In the genomic region with DNA sequence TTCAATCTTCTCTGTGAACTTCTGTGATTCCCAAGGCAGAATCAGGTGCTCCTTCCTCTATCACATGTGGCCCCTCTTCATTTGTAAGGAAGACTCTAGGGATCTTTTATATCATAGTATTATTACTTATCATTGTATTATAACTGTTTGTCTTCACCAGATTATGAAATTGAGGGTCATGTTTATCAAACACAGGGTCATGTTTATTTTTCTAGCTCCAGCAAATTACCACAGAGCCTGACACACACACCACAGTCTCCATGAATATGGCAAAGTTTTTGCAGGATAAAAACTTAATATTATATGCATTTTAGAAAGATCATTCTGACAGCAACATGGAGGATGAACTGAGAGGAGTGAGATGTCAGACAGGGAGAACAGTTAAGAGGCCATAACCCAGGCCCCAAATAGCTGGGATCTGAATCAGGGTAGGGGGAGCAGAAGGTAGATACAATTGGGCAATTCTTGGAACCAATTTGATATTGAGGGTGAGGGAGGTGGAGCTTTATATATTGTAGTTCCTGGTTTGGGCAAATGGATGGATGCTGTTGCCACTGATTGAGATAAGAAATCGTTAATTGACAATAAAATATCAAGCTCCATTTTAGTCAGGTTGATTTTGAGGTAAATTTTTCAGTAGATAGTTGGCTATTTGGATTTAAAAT, we compare ENCODE assay signal across 28 cellular contexts.
"Had no signal": no experiment of that assay in that cellular context is flagged by ENCODE, and none has a peak within 500 bp of the region (broad histone marks: within the 10 kb centered on the region; RNA-seq: fewer than 3 reads in every experiment).

No MANE protein-coding gene starts in this region.

- H3K27ac ChIP-seq: neural progenitor cell, ovary, parathyroid adenoma, psoas muscle, skin epidermis, spleen, suprapubic skin, testis, tibial artery, transverse colon, upper lobe of right lung, uterus had no signal

- H3K4me1 ChIP-seq: neural progenitor cell, parathyroid adenoma, psoas muscle, spleen, suprapubic skin, testis, tibial artery, transverse colon, upper lobe of right lung, uterus had no signal

- ATAC-seq: natural killer cell; psoas muscle; right cardiac atrium; sciatic nerve; stimulated activated memory B cell treated with anti-CD40 and anti-IgM and Interleukin-4, amounts not matched to agents 10 μg/mL and 1 μg/mL and 100 μg/mL, for 72 hours; stimulated activated naive CD8-positive, alpha-beta T cell treated with anti-CD3 and anti-CD28 coated beads, Interleukin-15, amount 100 ng/mL, for 72 hours; stimulated activated naive CD8-positive, alpha-beta T cell treated with anti-CD3 and anti-CD28 coated beads, Interleukin-15, Interleukin-2, amounts not matched to agents 100 U/mL and 50 U/mL, for 24 hours; upper lobe of right lung had no signal

- H3K9me3 ChIP-seq: ovary, psoas muscle, suprapubic skin, testis, tibial artery, transverse colon, upper lobe of right lung, uterus had no signal

- H3K9ac ChIP-seq: neural progenitor cell, parathyroid adenoma had no signal

- H3K4me3 ChIP-seq: neural progenitor cell, ovary, psoas muscle, skin epidermis, smooth muscle cell, spleen, suprapubic skin, testis, tibial artery, transverse colon, upper lobe of right lung, uterus had no signal

- H3K36me3 ChIP-seq: neural progenitor cell, ovary, spleen, suprapubic skin, tibial artery, transverse colon, upper lobe of right lung, uterus had no signal

- H3K27me3 ChIP-seq: neural progenitor cell, ovary, suprapubic skin, testis, tibial artery, transverse colon, upper lobe of right lung had no signal

- DNase-seq: natural killer cell; occipital lobe; ovary; posterior cingulate gyrus; psoas muscle; right cardiac atrium; spleen; stimulated activated CD4-positive, alpha-beta T cell treated with anti-CD3 and anti-CD28 coated beads, Interleukin-12 subunit alpha, Interleukin-12 subunit beta, amount 100 ng/mL, for 4 hours; stimulated activated CD4-positive, alpha-beta T cell treated with anti-CD3 and anti-CD28 coated beads, Interleukin-1b, Interleukin-23, amount 100 ng/mL, for 48 hours; stimulated activated CD4-positive, alpha-beta T cell treated with anti-CD3 and anti-CD28 coated beads, Interleukin-4, amount 100 ng/mL, for 1 hour; stimulated activated CD4-positive, alpha-beta T cell treated with anti-CD3 and anti-CD28 coated beads, Interleukin-4, amount 100 ng/mL, for 4 hours; stimulated activated CD8-positive, alpha-beta memory T cell treated with anti-CD3 and anti-CD28 coated beads, Interleukin-4, amount 100 ng/mL, for 48 hours; stimulated activated naive CD4-positive, alpha-beta T cell; stimulated activated naive CD8-positive, alpha-beta T cell treated with anti-CD3 and anti-CD28 coated beads, Interleukin-15, amount 100 ng/mL, for 72 hours; stimulated activated naive CD8-positive, alpha-beta T cell treated with anti-CD3 and anti-CD28 coated beads, Interleukin-15, Interleukin-2, amounts not matched to agents 100 U/mL and 50 U/mL, for 24 hours; substantia nigra; testis; tibial artery; transverse colon; upper lobe of right lung; uterus had no signal
